Comparison of ENCODE assay signal across 10 cellular contexts in the genomic region with DNA sequence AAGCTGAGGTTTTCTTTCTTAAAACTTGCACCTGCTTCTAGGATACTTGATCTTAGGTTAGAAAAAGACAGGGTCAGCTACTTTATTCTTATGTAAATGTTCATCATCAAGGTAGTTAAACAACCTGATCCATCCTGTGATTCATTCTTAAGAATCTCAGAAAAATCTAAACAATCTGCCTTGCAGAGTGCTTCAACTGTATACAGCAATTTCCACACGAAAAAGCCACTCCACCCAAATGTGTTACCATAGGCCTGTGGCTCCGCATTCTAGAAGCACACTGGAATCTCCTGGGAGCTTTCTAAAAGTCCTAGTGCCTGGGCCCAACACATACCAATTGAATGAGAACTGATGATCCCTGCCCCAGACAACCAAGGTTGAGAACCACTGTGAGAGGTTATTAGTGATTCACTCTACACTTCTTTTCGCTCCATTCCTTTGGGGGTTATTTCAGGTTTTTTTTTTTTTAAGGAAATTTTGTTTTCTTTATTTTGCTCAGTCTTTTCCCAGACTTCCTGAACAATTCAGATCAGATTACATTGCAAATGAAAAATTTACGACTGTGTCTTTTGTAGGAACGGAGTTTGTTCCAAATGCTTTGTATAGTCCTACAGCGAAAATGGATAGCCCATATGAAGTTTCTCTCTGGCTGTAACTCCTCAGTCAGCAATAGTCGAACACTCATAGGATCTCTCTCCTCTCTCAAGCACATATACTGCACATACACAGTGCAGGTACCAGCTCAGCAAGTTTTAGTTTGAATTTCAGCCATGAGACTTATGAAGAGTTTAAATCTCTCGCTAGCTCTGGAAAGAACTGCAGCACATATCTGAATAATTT. TPM values are rescaled to one million over a fixed set of nuclear protein-coding genes. Genes with fewer than 3 reads are reported as not detected.
A peak's percentile ranks its signal among the peaks of the same experiment; 100 is the strongest.
DNase-seq lines count a peak whose midpoint lies in the region; ATAC-seq, FAIRE-seq and TF ChIP-seq lines count a peak whose summit lies in the region.
"Had no signal": no experiment of that assay in that cellular context is flagged by ENCODE, and none has a peak within 500 bp of the region (broad histone marks: within the 10 kb centered on the region; RNA-seq: fewer than 3 reads in every experiment).

No MANE protein-coding gene starts in this region.

- H3K4me1 ChIP-seq in astrocyte (ENCODE audit: insufficient read depth, low read length) = peaks cover 22% of the 10 kb centered on the region

- peak overlapping the region; percentile 67 for H3K9ac ChIP-seq in astrocyte (ENCODE audit: low read length)

- no peaks in the 10 kb centered on the region for H3K27me3 ChIP-seq in astrocyte (ENCODE audit: insufficient read depth, low read length)

- H3K79me2 ChIP-seq in astrocyte (ENCODE audit: insufficient read depth, low read length) = peaks cover 32% of the 10 kb centered on the region

- ATAC-seq in GM18511 (IDR thresholded peaks at IDR 0.05; ENCODE audit: unreplicated experiment) = no peak

- no peaks in the 10 kb centered on the region for H3K36me3 ChIP-seq in astrocyte (ENCODE audit: insufficient read depth, low read length)

- no peaks in the 10 kb centered on the region for H3K9me3 Mint-ChIP-seq in astrocyte (ENCODE audit: unreplicated experiment)

- peak; percentile 78 for FAIRE-seq in astrocyte (lab: Jason Lieb, UNC)

- H3K36me3 Mint-ChIP-seq in astrocyte (ENCODE audit: low read depth, unreplicated experiment) = no peaks in the 10 kb centered on the region

- H4K20me1 ChIP-seq in astrocyte (ENCODE audit: insufficient read depth, low read length) = peaks cover 11% of the 10 kb centered on the region

- peak overlapping the region; percentile 94 for H3K27ac Mint-ChIP-seq in astrocyte (ENCODE audit: unreplicated experiment)

- DNase-seq in A172 (ENCODE audit: low spot score) (peak; percentile 74), HK-2 (ENCODE audit: unreplicated experiment) (peak; percentile 27), astrocyte (ENCODE audit: low read depth) (peak; percentile 95), islet precursor cell (peak; percentile 93), NCI-H146 treated with DMSO at 0.1 percent for 48 hours (lab: John Stamatoyannopoulos, UW; ENCODE audit: unreplicated experiment) (no peak), DMS153 treated with DMSO at 0.1 percent for 48 hours (lab: John Stamatoyannopoulos, UW; ENCODE audit: unreplicated experiment) (no peak), RPMI8226 (no peak)
- DNase-seq: activated CD8-positive, alpha-beta memory T cell treated with anti-CD3 and anti-CD28 coated beads for 24 hours; NCI-H1436 treated with DMSO at 0.1 percent for 48 hours had no signal

- H3K4me3 ChIP-seq in astrocyte (ENCODE audit: insufficient read depth, low read depth, low read length) = peak overlapping the region; percentile 26

- no peaks in the 10 kb centered on the region for H3K9me3 ChIP-seq in astrocyte (ENCODE audit: insufficient read depth, low read depth, low read length)

- peak overlapping the region; percentile 78 for H3K4me2 ChIP-seq in astrocyte (ENCODE audit: low read length)

- no peak for TF ChIP-seq CTCF in astrocyte (IDR thresholded peaks at IDR 0.05; ENCODE audit: insufficient read depth, low read depth, low read length)

- H3K27me3 Mint-ChIP-seq in astrocyte (ENCODE audit: low read depth, unreplicated experiment) = no peaks in the 10 kb centered on the region

- peak overlapping the region; percentile 78 for H3K27ac ChIP-seq in astrocyte (ENCODE audit: low read depth, low read length)

- peaks cover 45% of the 10 kb centered on the region for H3K4me1 Mint-ChIP-seq in astrocyte (ENCODE audit: low read depth, unreplicated experiment)

- H3K4me3 Mint-ChIP-seq in astrocyte (ENCODE audit: unreplicated experiment) = peak overlapping the region; percentile 9

- no peak overlapping the region for H2AFZ ChIP-seq in astrocyte (ENCODE audit: low read depth, low read length)

RNA-seq across cellular contexts. Expression of a gene that starts 16.1 kb away (rescaled TPM):
- 77.2 and 81.1 TPM in 2 replicates for total RNA-seq in A172 (2014; rRNA removed; shearing (Covaris generic))
- total RNA-seq in astrocyte = 33.7 and 38.6 TPM in 2 replicates

Comparison
In these comparisons a context has a peak if more than half of its experiments do, and no peak if none do; other contexts are left out.
1. DNase-seq: peak in A172 (single experiment), HK-2 (single experiment), astrocyte (single experiment) and islet precursor cell (single experiment); none in NCI-H146 treated with DMSO at 0.1 percent for 48 hours (single experiment), DMS153 treated with DMSO at 0.1 percent for 48 hours (single experiment) and RPMI8226 (single experiment).